ENCODE assay signal across 8 cellular contexts in the genomic region with DNA sequence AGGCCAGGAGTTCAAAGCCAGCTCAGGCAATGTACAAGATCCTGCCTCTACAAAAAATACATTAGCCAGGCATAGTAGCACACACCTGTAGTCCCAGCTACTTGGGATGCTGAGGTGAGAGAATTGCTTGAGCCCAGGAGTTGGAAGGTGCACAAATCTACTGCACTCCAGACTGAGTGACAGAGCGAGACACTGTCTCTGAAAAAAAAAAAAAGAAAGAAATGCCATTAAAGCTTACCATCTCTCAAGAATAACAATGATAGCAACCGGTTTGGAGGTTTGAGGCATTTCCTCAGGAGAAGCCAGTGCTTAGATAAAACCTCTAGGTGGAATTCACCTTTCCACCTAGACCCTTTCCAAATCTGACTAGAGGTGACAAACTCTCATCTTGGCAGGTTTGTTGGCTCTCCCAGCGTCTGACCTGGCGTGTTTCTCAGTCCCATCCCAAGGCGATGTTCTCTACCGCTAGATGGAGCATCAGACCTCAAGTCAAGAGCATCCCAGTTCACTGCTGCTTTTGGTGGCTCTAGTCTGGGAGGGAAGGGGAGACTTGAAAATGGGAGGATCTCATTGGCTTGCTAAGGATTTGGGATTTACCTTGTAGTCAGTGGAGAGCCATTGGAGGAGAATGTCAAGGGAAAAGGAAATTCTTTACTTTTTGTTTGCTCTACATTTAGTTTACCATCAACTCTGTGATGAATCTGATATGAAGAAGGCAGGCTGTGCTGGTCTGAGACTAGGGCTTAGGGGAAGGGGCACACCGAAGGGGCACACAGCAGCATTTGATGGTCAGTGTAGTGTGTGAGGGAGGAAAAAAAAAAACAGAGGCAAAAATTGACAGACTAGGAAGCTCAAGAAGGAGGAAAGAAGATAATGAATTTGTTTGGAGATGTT.
DNase-seq lines count a peak whose midpoint lies in the region; ATAC-seq and TF ChIP-seq lines count a peak whose summit lies in the region.

No MANE protein-coding gene starts in this region.

- H3K4me3 ChIP-seq in Peyer's patch: no peak overlapping the region
- H3K4me3 ChIP-seq in astrocyte of the spinal cord (ENCODE audit: low read depth, low read length): no peak overlapping the region
- H3K4me3 ChIP-seq in gastrocnemius medialis: no peak overlapping the region

- ATAC-seq in Right ventricle myocardium inferior: peak; percentile 84
- ATAC-seq in HG03342 (IDR thresholded peaks at IDR 0.05; ENCODE audit: unreplicated experiment): peak; percentile 79
- ATAC-seq in gastrocnemius medialis: peak; percentile 75 to 81

- TF ChIP-seq CTCF in Peyer's patch (IDR thresholded peaks at IDR 0.05): peak in 5 of 6 experiments; percentile 34 to 75 (median 67)
- TF ChIP-seq CTCF in astrocyte of the spinal cord (IDR thresholded peaks at IDR 0.05; ENCODE audit: low read depth, low read length): peak; percentile 92
- TF ChIP-seq CTCF in gastrocnemius medialis (IDR thresholded peaks at IDR 0.05 in 4 of 5, conservative IDR thresholded peaks at IDR 0.05 in 1 of 5): peak; percentile 31 to 72 (median 52)

- no peaks in the 10 kb centered on the region for H3K27me3 ChIP-seq in Peyer's patch
- no peaks in the 10 kb centered on the region for H3K27me3 ChIP-seq in gastrocnemius medialis

- intact Hi-C loops in Right ventricle myocardium inferior (cut with DNase I) (loop anchor here (5.0 kb wide), 2 partner anchors 99 to 114 kb away; a partner anchor contains a TSS), cardiac septum (cut with DNase I) (loop anchor here (5.0 kb wide), 2 partner anchors 66 to 99 kb away; a partner anchor contains a TSS), gastrocnemius medialis (cut with DNase I; ENCODE audit: low total_unique reads) (loop anchor here (2.0 to 5.0 kb wide), 3 partner anchors 66 to 116 kb away; a partner anchor contains a TSS)

- H3K27ac ChIP-seq in Peyer's patch (no peak overlapping the region), gastrocnemius medialis (no peak overlapping the region)

- H3K9me3 ChIP-seq in Peyer's patch: no peaks in the 10 kb centered on the region
- no peaks in the 10 kb centered on the region for H3K9me3 ChIP-seq in gastrocnemius medialis

- H3K4me1 ChIP-seq in Peyer's patch: no peaks in the 10 kb centered on the region
- H3K4me1 ChIP-seq in gastrocnemius medialis: no peaks in the 10 kb centered on the region

- TF ChIP-seq POLR2A in Peyer's patch (IDR thresholded peaks at IDR 0.05) (no peak), gastrocnemius medialis (IDR thresholded peaks at IDR 0.05) (no peak)

- H3K36me3 ChIP-seq in Peyer's patch (no peaks in the 10 kb centered on the region), gastrocnemius medialis (no peaks in the 10 kb centered on the region)

- DNase-seq in Right ventricle myocardium inferior (ENCODE audit: missing footprints) (no peak), cardiac septum (ENCODE audit: low spot score) (no peak), Peyer's patch (peak in 2 of 3 donors; percentile 22 to 80), astrocyte of the spinal cord (ENCODE audit: low read depth, low spot score) (peak; percentile 76), hippocampal formation (lab: John Stamatoyannopoulos, UW) (peak; percentile 47 to 78), gastrocnemius medialis (peak; percentile 9 to 36), NCI-H1417 treated with DMSO at 0.1 percent for 48 hours (lab: John Stamatoyannopoulos, UW) (no peak)

- in situ Hi-C loops in astrocyte of the spinal cord (cut with HindIII; ENCODE audit: low sequenced_read_pairs) (no loop called here), gastrocnemius medialis (cut with MboI; ENCODE audit: low sequenced_read_pairs in 4 of 4) (loop anchor here in 2 of 4 donors (10.0 to 25.0 kb wide), 2 partner anchors 104 to 116 kb away; a partner anchor contains a TSS)

Comparison
In these comparisons a context has a peak if more than half of its experiments do, and no peak if none do; other contexts are left out.
1. DNase-seq: peak in Peyer's patch (2 of 3), astrocyte of the spinal cord (single experiment), hippocampal formation (2 of 2) and gastrocnemius medialis (2 of 2); none in Right ventricle myocardium inferior (single experiment), cardiac septum (single experiment) and NCI-H1417 treated with DMSO at 0.1 percent for 48 hours (single experiment).
2. Peak in every context shown above with its lines, with median percentiles within 50 percentile points of each other: ATAC-seq and CTCF ChIP-seq.